17 cellular contexts compared by ENCODE assay signal in genomic region chr16:84183572-84183875, GRCh38. TPM values are rescaled to one million over a fixed set of nuclear protein-coding genes. Genes with fewer than 3 reads are reported as not detected.
"Had no signal": no experiment of that assay in that cellular context is flagged by ENCODE, and none has a peak within 500 bp of the region (broad histone marks: within the 10 kb centered on the region; RNA-seq: fewer than 3 reads in every experiment).

No MANE protein-coding gene starts in this region.

- H3K4me3 Mint-ChIP-seq: activated naive CD8-positive, alpha-beta T cell treated with anti-CD3 and anti-CD28 coated beads for 36 hours had no signal

- H3K4me1 ChIP-seq: foreskin keratinocyte had no signal

- H3K27ac ChIP-seq: foreskin keratinocyte, pancreas, WERI-Rb-1 had no signal

- ATAC-seq: foreskin keratinocyte; naive thymus-derived CD8-positive, alpha-beta T cell; pancreas; stimulated activated naive CD8-positive, alpha-beta T cell treated with anti-CD3 and anti-CD28 coated beads, Interleukin-15, Interleukin-2, amounts not matched to agents 100 U/mL and 50 U/mL, for 24 hours had no signal

- H3K4me3 ChIP-seq: coronary artery, pancreas, tibial nerve had no signal

- H3K27ac Mint-ChIP-seq: brain had no signal

- H3K9me3 ChIP-seq: pancreas, tibial nerve had no signal

- H3K27me3 ChIP-seq: foreskin keratinocyte, pancreas, tibial nerve had no signal

- H3K27me3 Mint-ChIP-seq: activated naive CD8-positive, alpha-beta T cell treated with anti-CD3 and anti-CD28 coated beads for 36 hours; naive thymus-derived CD8-positive, alpha-beta T cell had no signal

- DNase-seq: activated CD4-positive, alpha-beta T cell treated with anti-CD3 and anti-CD28 coated beads, Interleukin-2, amount 50 U/mL, for 48 hours; activated naive CD4-positive, alpha-beta T cell; activated naive CD8-positive, alpha-beta T cell treated with anti-CD3 and anti-CD28 coated beads for 36 hours; amniotic stem cell; foreskin keratinocyte; glutamatergic neuron; kidney; naive thymus-derived CD8-positive, alpha-beta T cell; stimulated activated CD8-positive, alpha-beta memory T cell treated with anti-CD3 and anti-CD28 coated beads, Interleukin-4, amount 100 ng/mL, for 48 hours; stimulated activated naive CD8-positive, alpha-beta T cell treated with anti-CD3 and anti-CD28 coated beads, Interleukin-15, Interleukin-2, amounts not matched to agents 100 U/mL and 50 U/mL, for 24 hours; SW 1271 had no signal

- H3K9me3 Mint-ChIP-seq: activated naive CD8-positive, alpha-beta T cell treated with anti-CD3 and anti-CD28 coated beads for 36 hours; naive thymus-derived CD8-positive, alpha-beta T cell had no signal

RNA-seq across cellular contexts. Expression of gene ADAD2, which starts 7.4 kb away (rescaled TPM):
- polyA plus RNA-seq: fibroblast of lung, foreskin keratinocyte had no signal

RNA-seq across cellular contexts. Expression of gene DNAAF1, which starts 38.4 kb away (rescaled TPM):
- polyA plus RNA-seq: fibroblast of lung, foreskin keratinocyte had no signal

RNA-seq across cellular contexts. Expression of gene KCNG4, which starts 56.3 kb away (rescaled TPM):
- polyA plus RNA-seq: fibroblast of lung; foreskin keratinocyte; naive thymus-derived CD8-positive, alpha-beta T cell had no signal
